8 cellular contexts compared by ENCODE assay signal in the genomic region with DNA sequence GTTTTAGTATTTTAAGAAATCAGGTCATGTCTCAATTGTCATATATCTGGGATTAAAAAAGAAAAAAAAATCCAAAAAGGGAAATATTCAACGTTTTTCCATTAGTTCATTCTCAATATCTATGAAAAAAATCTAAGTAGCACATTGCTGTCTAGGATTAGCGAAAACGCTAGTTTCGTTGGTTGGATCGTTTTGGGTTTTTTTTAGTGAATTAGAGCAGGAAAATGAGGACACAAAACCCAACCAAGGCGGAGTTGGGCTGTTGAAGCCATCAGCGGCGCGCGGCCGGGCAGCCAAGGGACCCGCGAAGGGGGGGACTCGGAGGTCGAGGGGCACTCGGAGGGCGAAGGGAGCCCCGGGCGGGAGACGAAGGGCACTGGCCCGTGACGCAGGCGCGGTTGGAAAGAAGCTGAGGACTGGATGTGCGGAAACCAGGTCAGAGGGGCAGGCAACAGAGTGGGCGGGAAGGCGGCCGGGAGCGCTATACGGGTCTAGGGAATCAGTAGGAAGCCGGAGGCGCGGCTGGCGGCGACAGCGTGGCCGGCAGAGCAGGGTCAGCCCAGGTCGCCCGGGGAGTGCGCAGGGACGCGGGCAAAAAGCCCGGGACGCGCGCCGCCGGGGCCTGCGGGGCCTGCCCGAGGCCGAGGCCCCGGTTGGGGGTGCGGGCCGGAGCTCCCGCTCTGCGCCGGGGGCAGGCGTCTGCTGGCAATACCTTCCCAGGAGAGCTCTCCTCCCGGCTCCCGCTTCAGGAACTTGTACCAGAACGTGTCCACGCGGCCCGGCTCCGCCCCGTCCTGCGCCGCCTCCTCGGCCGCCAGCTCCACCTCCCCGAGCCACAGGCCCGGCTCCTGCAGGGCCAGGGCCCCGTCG. TPM values are rescaled to one million over a fixed set of nuclear protein-coding genes. Genes with fewer than 3 reads are reported as not detected.
DNase-seq lines count a peak whose midpoint lies in the region; ATAC-seq and TF ChIP-seq lines count a peak whose summit lies in the region.

No MANE protein-coding gene starts in this region.

- no peaks in the 10 kb centered on the region for H3K27me3 ChIP-seq in lower lobe of right lung (ENCODE audit: low read depth)

- POLR2A ChIA-PET in activated CD4-positive, alpha-beta memory T cell treated with anti-CD3 and anti-CD28 coated beads for 36 hours (lab: Charles Lee) = interaction anchor here (0.7 to 2.2 kb wide), 8 partner anchors 9 to 231 kb away, joined by 3 to 37 read pairs (median 4); a partner anchor contains a TSS

- TF ChIP-seq CTCF in lower lobe of right lung (IDR thresholded peaks at IDR 0.05) = no peak

- H3K4me3 ChIP-seq in lower lobe of right lung = peak overlapping the region; percentile 68

- H3K9me3 ChIP-seq in lower lobe of right lung = no peaks in the 10 kb centered on the region

- peaks cover 4% of the 10 kb centered on the region for H3K9me3 Mint-ChIP-seq in activated CD4-positive, alpha-beta memory T cell treated with anti-CD3 and anti-CD28 coated beads for 36 hours

- intact Hi-C loops in activated CD4-positive, alpha-beta memory T cell treated with anti-CD3 and anti-CD28 coated beads for 36 hours (cut with micrococcal nuclease) = loop anchor here (1.0 to 10.0 kb wide), 6 partner anchors 230 to 1470 kb away; a partner anchor contains a TSS
- intact Hi-C loops in lower lobe of right lung (cut with DNase I) = no loop called here

- H3K4me1 ChIP-seq in lower lobe of right lung = peaks cover 19% of the 10 kb centered on the region

- CTCF ChIA-PET in activated CD4-positive, alpha-beta memory T cell treated with anti-CD3 and anti-CD28 coated beads for 36 hours (lab: Charles Lee) = interaction anchor here (0.6 to 1.5 kb wide), 2 partner anchors 31 to 80 kb away, joined by 3 to 10 read pairs; a partner anchor contains a TSS

- H3K4me3 Mint-ChIP-seq in activated CD4-positive, alpha-beta memory T cell treated with anti-CD3 and anti-CD28 coated beads for 36 hours = peak overlapping the region; percentile 89

- no peaks in the 10 kb centered on the region for H3K27me3 Mint-ChIP-seq in activated CD4-positive, alpha-beta memory T cell treated with anti-CD3 and anti-CD28 coated beads for 36 hours

- H3K27ac ChIP-seq in lower lobe of right lung = peak overlapping the region; percentile 95

- no peaks in the 10 kb centered on the region for H3K36me3 ChIP-seq in lower lobe of right lung

- H3K27ac Mint-ChIP-seq in activated CD4-positive, alpha-beta memory T cell treated with anti-CD3 and anti-CD28 coated beads for 36 hours = peak overlapping the region; percentile 95

- ATAC-seq in GM19395 (IDR thresholded peaks at IDR 0.05; ENCODE audit: unreplicated experiment) (peak; percentile 63), HG03521 (IDR thresholded peaks at IDR 0.05; ENCODE audit: unreplicated experiment) (peak; percentile 66), lower lobe of right lung (peak; percentile 95 to 96)

- peak; percentile 30 to 95 (median 88) for DNase-seq in C1 segment of cervical spinal cord (lab: John Stamatoyannopoulos, UW)
- DNase-seq in NCI-H526 treated with DMSO at 0.1 percent for 48 hours (lab: John Stamatoyannopoulos, UW) = peak; percentile 84
- DNase-seq in activated CD4-positive, alpha-beta memory T cell treated with anti-CD3 and anti-CD28 coated beads for 36 hours = peak; percentile 81
- DNase-seq in ecto neural progenitor cell (ENCODE audit: low spot score) = peak; percentile 95
- peak; percentile 93 for DNase-seq in lower lobe of right lung
- DNase-seq in stimulated activated CD4-positive, alpha-beta T cell treated with anti-CD3 and anti-CD28 coated beads, TNF-alpha, amount 100 ng/mL, for 24 hours (ENCODE audit: low read depth in 3 of 3) = peak; percentile 41 to 75 (median 65)

- peaks cover 22% of the 10 kb centered on the region for H3K4me1 Mint-ChIP-seq in activated CD4-positive, alpha-beta memory T cell treated with anti-CD3 and anti-CD28 coated beads for 36 hours (ENCODE audit: low read depth)

- H3K36me3 Mint-ChIP-seq in activated CD4-positive, alpha-beta memory T cell treated with anti-CD3 and anti-CD28 coated beads for 36 hours = peaks cover 7% of the 10 kb centered on the region

RNA-seq across cellular contexts. Expression of a gene that starts 0.6 kb away (rescaled TPM):
- 1 to 10 TPM; 6.4 to 8.5 TPM for total RNA-seq in activated CD4-positive, alpha-beta memory T cell treated with anti-CD3 and anti-CD28 coated beads for 36 hours
- 10.6 TPM for total RNA-seq in lower lobe of right lung

Comparison
In these comparisons a context has a peak if more than half of its experiments do, and no peak if none do; other contexts are left out.
1. Peak in every context shown above with its lines: DNase-seq, ATAC-seq, H3K4me3 ChIP-seq and H3K27ac ChIP-seq.